Comparison of ENCODE assay signal across 23 cellular contexts in genomic region chr3:105904683-105905320, GRCh38. TPM values are rescaled to one million over a fixed set of nuclear protein-coding genes. Genes with fewer than 3 reads are reported as not detected.
A peak's percentile ranks its signal among the peaks of the same experiment; 100 is the strongest.
DNase-seq lines count a peak whose midpoint lies in the region; TF ChIP-seq lines count a peak whose summit lies in the region.
"Had no signal": no experiment of that assay in that cellular context is flagged by ENCODE, and none has a peak within 500 bp of the region (broad histone marks: within the 10 kb centered on the region; RNA-seq: fewer than 3 reads in every experiment).

No MANE protein-coding gene starts in this region.

- no peak overlapping the region for H3K4me3 Mint-ChIP-seq in activated T-helper 1 cell treated with anti-CD3 and anti-CD28 coated beads, Interleukin-12 subunit alpha, Interleukin-12 subunit beta, Interleukin-2, Interleukin-4 antibody, amounts not matched to agents 30 ng/mL and 10 ng/mL and 1 ng/mL, durations not matched to agents 14 hours and 24 hours and 36 hours
- no peak overlapping the region for H3K4me3 Mint-ChIP-seq in Caco-2 (ENCODE audit: unreplicated experiment)
- H3K4me3 Mint-ChIP-seq: activated CD8-positive, alpha-beta T cell treated with anti-CD3 and anti-CD28 coated beads for 36 hours; central memory CD8-positive, alpha-beta T cell had no signal

- no peaks in the 10 kb centered on the region for H3K27me3 Mint-ChIP-seq in activated T-helper 1 cell treated with anti-CD3 and anti-CD28 coated beads, Interleukin-12 subunit alpha, Interleukin-12 subunit beta, Interleukin-2, Interleukin-4 antibody, amounts not matched to agents 30 ng/mL and 10 ng/mL and 1 ng/mL, durations not matched to agents 14 hours and 24 hours and 36 hours (ENCODE audit: insufficient read depth)
- no peaks in the 10 kb centered on the region for H3K27me3 Mint-ChIP-seq in Caco-2 (ENCODE audit: insufficient read depth, unreplicated experiment)
- H3K27me3 Mint-ChIP-seq: activated CD8-positive, alpha-beta T cell treated with anti-CD3 and anti-CD28 coated beads for 36 hours; central memory CD8-positive, alpha-beta T cell had no signal

- intact Hi-C loops in activated T-helper 1 cell treated with anti-CD3 and anti-CD28 coated beads, Interleukin-12 subunit alpha, Interleukin-12 subunit beta, Interleukin-2, Interleukin-4 antibody, amounts not matched to agents 30 ng/mL and 10 ng/mL and 1 ng/mL, durations not matched to agents 14 hours and 24 hours and 36 hours (cut with micrococcal nuclease): no loop called here
- intact Hi-C loops in Caco-2 (cut with micrococcal nuclease; ENCODE audit: unreplicated experiment): no loop called here

- TF ChIP-seq CTCF in HEK293 (tag by site-specific recombination; IDR thresholded peaks at IDR 0.05) (no peak), fibroblast of pulmonary artery (IDR thresholded peaks at IDR 0.05; ENCODE audit: low read length, missing control alignments) (no peak), Caco-2 (IDR thresholded peaks at IDR 0.05; ENCODE audit: insufficient read depth in 1 of 2, low read depth in 1 of 2, low read length in 1 of 2, severe bottlenecking in 1 of 2, unreplicated experiment in 1 of 2) (no peak)

- no peaks in the 10 kb centered on the region for H3K27me3 ChIP-seq in SJCRH30
- no peaks in the 10 kb centered on the region for H3K27me3 ChIP-seq in Caco-2 (replicated peaks; ENCODE audit: control insufficient read depth, insufficient read depth, low read length)
- H3K27me3 ChIP-seq: BLaER1 treated with 17β-estradiol and CSF1 and Interleukin-3, amounts not matched to agents 10 nM and 100 nM; gastrocnemius medialis; ovary; Peyer's patch had no signal

- H3K27ac ChIP-seq in HEK293 (ENCODE audit: extremely low read depth, low read depth, low read length) (no peak overlapping the region), SJCRH30 (no peak overlapping the region)
- H3K27ac ChIP-seq: BLaER1 treated with 17β-estradiol and CSF1 and Interleukin-3, amounts not matched to agents 10 nM and 100 nM; ovary; Peyer's patch; VCaP had no signal

- H3K4me1 Mint-ChIP-seq in activated T-helper 1 cell treated with anti-CD3 and anti-CD28 coated beads, Interleukin-12 subunit alpha, Interleukin-12 subunit beta, Interleukin-2, Interleukin-4 antibody, amounts not matched to agents 30 ng/mL and 10 ng/mL and 1 ng/mL, durations not matched to agents 14 hours and 24 hours and 36 hours (ENCODE audit: low read depth): peaks cover 7% of the 10 kb centered on the region
- H3K4me1 Mint-ChIP-seq in Caco-2 (ENCODE audit: low read depth, unreplicated experiment): no peaks in the 10 kb centered on the region
- H3K4me1 Mint-ChIP-seq: central memory CD8-positive, alpha-beta T cell had no signal

- H3K9me3 Mint-ChIP-seq in activated T-helper 1 cell treated with anti-CD3 and anti-CD28 coated beads, Interleukin-12 subunit alpha, Interleukin-12 subunit beta, Interleukin-2, Interleukin-4 antibody, amounts not matched to agents 30 ng/mL and 10 ng/mL and 1 ng/mL, durations not matched to agents 14 hours and 24 hours and 36 hours: peaks cover 26% of the 10 kb centered on the region
- no peaks in the 10 kb centered on the region for H3K9me3 Mint-ChIP-seq in Caco-2 (ENCODE audit: unreplicated experiment)
- H3K9me3 Mint-ChIP-seq: central memory CD8-positive, alpha-beta T cell had no signal

- H3K9me3 ChIP-seq in HEK293 (ENCODE audit: control insufficient read depth, insufficient read depth, low read depth, low read length) (no peaks in the 10 kb centered on the region), SJCRH30 (replicated peaks) (no peaks in the 10 kb centered on the region), Caco-2 (no peaks in the 10 kb centered on the region)
- H3K9me3 ChIP-seq: BLaER1 treated with 17β-estradiol and CSF1 and Interleukin-3, amounts not matched to agents 10 nM and 100 nM; gastrocnemius medialis; ovary; Peyer's patch; thoracic aorta had no signal

- H3K4me3 ChIP-seq in HEK293 (ENCODE audit: low read depth, low read length) (no peak overlapping the region), SJCRH30 (no peak overlapping the region), fibroblast of pulmonary artery (replicated peaks; ENCODE audit: low read depth, low read length) (no peak overlapping the region), Caco-2 (ENCODE audit: low read depth, low read length) (no peak overlapping the region)
- H3K4me3 ChIP-seq: BLaER1 treated with 17β-estradiol and CSF1 and Interleukin-3, amounts not matched to agents 10 nM and 100 nM; gastrocnemius medialis; GM12878; ovary; Peyer's patch; smooth muscle cell; thoracic aorta had no signal

- CTCF ChIA-PET in HEK293 (lab: Yijun Ruan, JAX): no interaction called here
- CTCF ChIA-PET in Caco-2 (lab: Charles Lee): no interaction called here

- H3K36me3 ChIP-seq in HEK293 (ENCODE audit: control insufficient read depth in 2 of 2, insufficient read depth in 1 of 2, low read length in 2 of 2) (no peaks in the 10 kb centered on the region), SJCRH30 (no peaks in the 10 kb centered on the region), Caco-2 (ENCODE audit: control insufficient read depth, insufficient read depth, low read length) (no peaks in the 10 kb centered on the region)
- H3K36me3 ChIP-seq: BLaER1 treated with 17β-estradiol and CSF1 and Interleukin-3, amounts not matched to agents 10 nM and 100 nM; gastrocnemius medialis; ovary; Peyer's patch; thoracic aorta had no signal

- BruUV-seq in Caco-2 (replicated peaks; lab: Mats Ljungman, UMichigan): no TSS peak

- peaks cover 8% of the 10 kb centered on the region for H3K36me3 Mint-ChIP-seq in activated T-helper 1 cell treated with anti-CD3 and anti-CD28 coated beads, Interleukin-12 subunit alpha, Interleukin-12 subunit beta, Interleukin-2, Interleukin-4 antibody, amounts not matched to agents 30 ng/mL and 10 ng/mL and 1 ng/mL, durations not matched to agents 14 hours and 24 hours and 36 hours (ENCODE audit: low read depth)
- no peaks in the 10 kb centered on the region for H3K36me3 Mint-ChIP-seq in Caco-2 (ENCODE audit: insufficient read depth, unreplicated experiment)

- POLR2A ChIA-PET in HEK293 (lab: Yijun Ruan, JAX) (no interaction called here), Caco-2 (lab: Charles Lee) (no interaction called here)

- peak; percentile 22 for DNase-seq in A172 (ENCODE audit: low spot score)
- peak; percentile 4 to 30 for DNase-seq in SJCRH30
- peak; percentile 36 for DNase-seq in fibroblast of pulmonary artery (ENCODE audit: low read depth)
- no peak for DNase-seq in retina
- DNase-seq in NCI-H1092 (lab: John Stamatoyannopoulos, UW): no peak
- no peak for DNase-seq in activated T-helper 1 cell treated with anti-CD3 and anti-CD28 coated beads, Interleukin-12 subunit alpha, Interleukin-12 subunit beta, Interleukin-2, Interleukin-4 antibody, amounts not matched to agents 30 ng/mL and 10 ng/mL and 1 ng/mL, durations not matched to agents 14 hours and 24 hours and 36 hours (ENCODE audit: low spot score)
- no peak for DNase-seq in Caco-2
- DNase-seq: 8988T; activated CD8-positive, alpha-beta T cell treated with anti-CD3 and anti-CD28 coated beads for 36 hours; gastrocnemius medialis; left ventricle myocardium superior; MM.1S; NCI-H2081; NCI-H82; ovary; Peyer's patch had no signal

- no peak overlapping the region for H3K27ac Mint-ChIP-seq in activated T-helper 1 cell treated with anti-CD3 and anti-CD28 coated beads, Interleukin-12 subunit alpha, Interleukin-12 subunit beta, Interleukin-2, Interleukin-4 antibody, amounts not matched to agents 30 ng/mL and 10 ng/mL and 1 ng/mL, durations not matched to agents 14 hours and 24 hours and 36 hours
- no peak overlapping the region for H3K27ac Mint-ChIP-seq in Caco-2 (ENCODE audit: unreplicated experiment)
- H3K27ac Mint-ChIP-seq: activated CD8-positive, alpha-beta T cell treated with anti-CD3 and anti-CD28 coated beads for 36 hours had no signal

- no peaks in the 10 kb centered on the region for H3K4me1 ChIP-seq in HEK293 (ENCODE audit: control insufficient read depth, insufficient read depth, low read length)
- 0 out of 2 replicates have a peak, but pooled peaks cover 6% of the 10 kb centered on the region for H3K4me1 ChIP-seq in SJCRH30
- no peaks in the 10 kb centered on the region; the same call in 1 of the 2 replicates for H3K4me1 ChIP-seq in Caco-2
- H3K4me1 ChIP-seq: Peyer's patch had no signal

TF ChIP-seq in HEK293, 187 proteins besides CTCF, POLR2A, EP300 and RAD21 (continues in another document):
- TF ChIP-seq SALL2 (tag by site-specific recombination; IDR thresholded peaks at IDR 0.05; ENCODE audit: borderline replicate concordance): no peak
- TF ChIP-seq ZNF560 (tag by site-specific recombination; IDR thresholded peaks at IDR 0.05; ENCODE audit: borderline replicate concordance): no peak
- no peak for TF ChIP-seq PRDM6 (tag by site-specific recombination; IDR thresholded peaks at IDR 0.05)
- TF ChIP-seq ZBTB26 (tag by site-specific recombination; optimal IDR thresholded peaks at IDR 0.05): no peak
- no peak for TF ChIP-seq YY1 (tag by site-specific recombination; IDR thresholded peaks at IDR 0.05)
- no peak for TF ChIP-seq ZIC2 (tag by site-specific recombination; IDR thresholded peaks at IDR 0.05)

RNA-seq across cellular contexts. Expression of gene CBLB, which starts 36.0 kb away (rescaled TPM):
- 21.1 and 36.6 TPM in 2 replicates for total RNA-seq in A172 (2014; rRNA removed; shearing (Covaris generic))
- total RNA-seq in SJCRH30 (2014; rRNA removed; shearing (Covaris generic)): 15.7 and 22.3 TPM in 2 replicates
- 213 and 235 TPM in 2 replicates for total RNA-seq in activated T-helper 1 cell treated with anti-CD3 and anti-CD28 coated beads, Interleukin-12 subunit alpha, Interleukin-12 subunit beta, Interleukin-2, Interleukin-4 antibody, amounts not matched to agents 30 ng/mL and 10 ng/mL and 1 ng/mL, durations not matched to agents 14 hours and 24 hours and 36 hours
- 29.6 and 34.3 TPM in 2 replicates for total RNA-seq in Caco-2 (2022)

Comparison
In these comparisons a context has a peak if more than half of its experiments do, and no peak if none do; other contexts are left out.
1. DNase-seq: peak in A172 (single experiment), SJCRH30 (2 of 2) and fibroblast of pulmonary artery (single experiment); none in retina (single experiment), NCI-H1092 (single experiment), activated T-helper 1 cell treated with anti-CD3 and anti-CD28 coated beads, Interleukin-12 subunit alpha, Interleukin-12 subunit beta, Interleukin-2, Interleukin-4 antibody, amounts not matched to agents 30 ng/mL and 10 ng/mL and 1 ng/mL, durations not matched to agents 14 hours and 24 hours and 36 hours (single experiment) and Caco-2 (0 of 2).